ENCODE assay signal across 8 cellular contexts in the genomic region with DNA sequence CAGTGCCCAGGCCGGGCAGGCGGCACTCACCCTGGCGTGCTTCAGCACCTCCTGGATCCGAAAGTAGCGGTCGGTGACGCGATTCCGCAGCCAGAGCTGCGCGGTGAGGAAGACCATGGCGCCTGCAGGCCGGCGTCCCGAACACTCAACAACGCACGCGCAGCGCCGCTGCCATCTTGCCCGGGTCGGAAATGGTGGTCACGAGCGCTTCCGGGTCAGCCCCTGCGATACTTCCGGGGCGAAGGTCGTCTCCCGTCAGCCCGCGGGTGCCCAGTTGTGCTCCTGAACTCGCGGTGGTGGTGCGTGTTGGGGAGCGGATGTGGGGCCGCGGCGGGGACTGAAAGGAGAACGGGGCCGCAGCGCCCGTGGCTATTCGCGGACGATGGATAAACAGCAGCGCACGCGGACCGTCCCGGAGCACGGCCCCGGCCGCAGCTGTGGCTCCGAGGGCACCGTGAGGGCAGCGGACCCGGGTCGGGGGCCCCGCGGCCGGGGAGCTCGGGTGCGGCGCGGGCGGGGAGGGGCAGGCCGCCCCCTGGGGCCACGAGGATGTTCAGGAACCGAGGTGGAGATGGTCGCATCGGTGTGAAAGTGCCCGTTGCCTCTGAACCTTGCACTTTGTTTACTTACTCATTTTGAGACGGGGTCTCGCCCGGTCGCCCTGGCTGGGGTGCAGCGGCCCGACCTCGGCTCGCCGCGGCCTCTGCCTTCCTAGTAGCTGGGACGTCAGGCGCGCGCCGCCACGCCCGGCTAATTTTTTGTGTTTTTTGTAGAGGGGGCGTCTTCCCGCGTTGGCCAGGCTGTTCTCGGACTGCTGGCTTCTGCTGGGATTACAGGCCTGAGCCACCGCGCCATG. TPM values are rescaled to one million over a fixed set of nuclear protein-coding genes. Genes with fewer than 3 reads are reported as not detected.
DNase-seq lines count a peak whose midpoint lies in the region; ATAC-seq and TF ChIP-seq lines count a peak whose summit lies in the region.

A gene (minus strand): TSS at position 193 of the 856 bp plus-strand sequence. CDS start 76 bp downstream, at position 117.

- H3K36me3 ChIP-seq in PC-9 (ENCODE audit: low read depth) (peaks cover 13% of the 10 kb centered on the region; the same call in 1 of the 2 replicates), esophagus (ENCODE audit: control insufficient read depth in 2 of 2, insufficient read depth in 2 of 2, low read length in 1 of 2) (peaks cover 3 to 13% of the 10 kb centered on the region in 2 donors), mucosa of stomach (ENCODE audit: control insufficient read depth, insufficient read depth, low read length) (peaks cover 7% of the 10 kb centered on the region)

- H4K20me1 ChIP-seq in PC-9 (ENCODE audit: insufficient read depth): peaks cover 8% of the 10 kb centered on the region

- H3K9me2 ChIP-seq in PC-9 (ENCODE audit: insufficient read depth): no peaks in the 10 kb centered on the region

- peak within 1 kb of the TSS; percentile 88 for H3K4me2 ChIP-seq in PC-9

- in situ Hi-C loops in KBM-7 (cut with MboI; ENCODE audit: low pct_unique_long_range_greater_than_20kb, low sequenced_read_pairs): no loop called here

- DNase-seq in DMS53 (lab: John Stamatoyannopoulos, UW): peak; percentile 98
- peak; percentile 92 for DNase-seq in KBM-7
- DNase-seq in PC-9: peak; percentile 78 to 85
- DNase-seq in activated T-cell treated with anti-CD3 and anti-CD28 coated beads, Interleukin-2, amount 50 U/mL, for 1 hour: peak; percentile 94
- peak; percentile 93 for DNase-seq in stimulated activated CD8-positive, alpha-beta memory T cell treated with anti-CD3 and anti-CD28 coated beads, Interleukin-7, amount 100 ng/mL, for 1 hour (ENCODE audit: low read depth in 2 of 2)

- H3K9me3 ChIP-seq in PC-9 (ENCODE audit: insufficient read depth, low read depth) (no peaks in the 10 kb centered on the region), esophagus (ENCODE audit: control insufficient read depth in 2 of 2, insufficient read depth in 1 of 2, low read depth in 1 of 2, low read length in 1 of 2) (no peaks in the 10 kb centered on the region), mucosa of stomach (ENCODE audit: control insufficient read depth, low read length) (no peaks in the 10 kb centered on the region)

- H3K4me1 ChIP-seq in PC-9 (replicated peaks; ENCODE audit: insufficient read depth): peaks cover 19% of the 10 kb centered on the region
- peaks cover 6 to 9% of the 10 kb centered on the region in 2 donors for H3K4me1 ChIP-seq in esophagus (ENCODE audit: control insufficient read depth in 2 of 2, insufficient read depth in 2 of 2, low read length in 1 of 2)
- peaks cover 16% of the 10 kb centered on the region for H3K4me1 ChIP-seq in mucosa of stomach (ENCODE audit: control insufficient read depth, insufficient read depth, low read length)

- intact Hi-C loops in PC-9 (cut with micrococcal nuclease; ENCODE audit: unreplicated experiment): loop anchor here (2.0 kb wide), 2 partner anchors 25 to 33 kb away; no protein-coding TSS in a partner anchor

- no peaks in the 10 kb centered on the region for H3K27me3 ChIP-seq in PC-9 (ENCODE audit: insufficient read depth, low read depth)
- H3K27me3 ChIP-seq in esophagus (ENCODE audit: control insufficient read depth in 1 of 2, insufficient read depth in 2 of 2, low read length in 2 of 2): no peaks in the 10 kb centered on the region
- no peaks in the 10 kb centered on the region for H3K27me3 ChIP-seq in mucosa of stomach (ENCODE audit: control insufficient read depth, insufficient read depth, low read length)

- peak within 1 kb of the TSS; percentile 85 for H2AFZ ChIP-seq in PC-9

- POLR2A ChIA-PET in PC-9 (lab: Charles Lee; ENCODE audit: unreplicated experiment): interaction anchor here (0.5 kb wide), 1 partner anchor 13 kb away, joined by 6 read pairs; no protein-coding TSS in a partner anchor

- H3K27ac ChIP-seq in PC-9 (peak within 1 kb of the TSS; percentile 44), esophagus (ENCODE audit: low read depth in 2 of 2, low read length in 1 of 2) (peak within 1 kb of the TSS; percentile 90 to 92)

- no TSS peak for BruUV-seq in PC-9 (replicated peaks; lab: Mats Ljungman, UMichigan)

- peak within 1 kb of the TSS; percentile 80 for H3K4me3 ChIP-seq in PC-9
- H3K4me3 ChIP-seq in esophagus (ENCODE audit: low read depth in 1 of 2, low read length in 2 of 2): peak within 1 kb of the TSS; percentile 95 to 96
- H3K4me3 ChIP-seq in mucosa of stomach (ENCODE audit: low read length): peak within 1 kb of the TSS; percentile 97

- CTCF ChIA-PET in PC-9 (lab: Charles Lee): no interaction called here

- peak; percentile 84 for ATAC-seq in GM21717 (IDR thresholded peaks at IDR 0.05; ENCODE audit: unreplicated experiment)

- TF ChIP-seq CTCF in PC-9 (conservative IDR thresholded peaks at IDR 0.05): no peak; the same call in 1 of the 2 replicates

- peak within 1 kb of the TSS; percentile 91 for H3K9ac ChIP-seq in mucosa of stomach (ENCODE audit: low read length)

- WGBS in esophagus, 2 donors: 0 to 1% methylated on average over 95 to 96 of the region's 96 CpGs

- peaks cover 44% of the 10 kb centered on the region for H3F3A ChIP-seq in PC-9 (ENCODE audit: insufficient read depth, low read depth)

- H3K79me2 ChIP-seq in PC-9 (ENCODE audit: low read depth): peaks cover 50% of the 10 kb centered on the region

RNA-seq across cellular contexts. Expression of the gene that starts here (rescaled TPM):
- 90.5 and 90.8 TPM in 2 replicates for total RNA-seq in PC-9 (2021)
- polyA plus RNA-seq in esophagus: 100 to 1,000 TPM in 1 of 2 donors, 10 to 100 TPM in 1; 59.1 to 148 TPM

Comparison
In these comparisons a context has a peak if more than half of its experiments do, and no peak if none do; other contexts are left out.
1. Peak in every context shown above with its lines: DNase-seq, ATAC-seq, H3K4me3 ChIP-seq and H3K27ac ChIP-seq.